ENCODE assay signal across 12 cellular contexts in genomic region chr5:34490501-34491250, GRCh38.
DNase-seq lines count a peak whose midpoint lies in the region; ATAC-seq and TF ChIP-seq lines count a peak whose summit lies in the region.
"Had no signal": no experiment of that assay in that cellular context is flagged by ENCODE, and none has a peak within 500 bp of the region (broad histone marks: within the 10 kb centered on the region; RNA-seq: fewer than 3 reads in every experiment).

No MANE protein-coding gene starts in this region.

- H3K36me3 ChIP-seq in right atrium auricular region = no peaks in the 10 kb centered on the region
- H3K36me3 ChIP-seq in aorta (ENCODE audit: control insufficient read depth in 1 of 2, insufficient read depth in 2 of 2, low read length in 1 of 2) = no peaks in the 10 kb centered on the region
- H3K36me3 ChIP-seq in naive thymus-derived CD4-positive, alpha-beta T cell (ENCODE audit: control insufficient read depth in 2 of 3, insufficient read depth in 3 of 3, low read length in 3 of 3) = no peaks in the 10 kb centered on the region
- H3K36me3 ChIP-seq: uterus had no signal

- H3K27ac ChIP-seq in right atrium auricular region = peak overlapping the region; percentile 68 to 76
- peak overlapping the region; percentile 77 to 90 for H3K27ac ChIP-seq in aorta (ENCODE audit: low read depth in 1 of 2, low read length in 2 of 2)
- no peak overlapping the region for H3K27ac ChIP-seq in naive thymus-derived CD4-positive, alpha-beta T cell (ENCODE audit: low read depth, low read length)
- H3K27ac ChIP-seq: foreskin keratinocyte, uterus had no signal

- TF ChIP-seq CTCF in right atrium auricular region (IDR thresholded peaks at IDR 0.05) = no peak

- no peaks in the 10 kb centered on the region for H3K9me3 Mint-ChIP-seq in immature natural killer cell
- H3K9me3 Mint-ChIP-seq in naive thymus-derived CD4-positive, alpha-beta T cell = peaks cover 0 to 1% (median 0%) of the 10 kb centered on the region in 11 donors
- H3K9me3 Mint-ChIP-seq: central memory CD8-positive, alpha-beta T cell had no signal

- POLR2A ChIA-PET in naive thymus-derived CD4-positive, alpha-beta T cell (lab: Charles Lee) = no interaction called here

- H3K36me3 Mint-ChIP-seq in immature natural killer cell = no peaks in the 10 kb centered on the region
- no peaks in the 10 kb centered on the region for H3K36me3 Mint-ChIP-seq in naive thymus-derived CD4-positive, alpha-beta T cell

- H3K4me1 Mint-ChIP-seq in immature natural killer cell = peaks cover 68 to 76% of the 10 kb centered on the region in 2 donors
- H3K4me1 Mint-ChIP-seq in naive thymus-derived CD4-positive, alpha-beta T cell = peaks cover 0 to 5% (median 4%) of the 10 kb centered on the region in 7 donors

- ATAC-seq in left cardiac atrium (no peak), aorta (ENCODE audit: low FRiP score) (no peak), HG03108 (IDR thresholded peaks at IDR 0.05; ENCODE audit: unreplicated experiment) (no peak)
- no peak for ATAC-seq in naive thymus-derived CD4-positive, alpha-beta T cell
- ATAC-seq: foreskin keratinocyte had no signal

- H3K9me3 ChIP-seq in right atrium auricular region (no peaks in the 10 kb centered on the region), aorta (ENCODE audit: control insufficient read depth, low read length) (no peaks in the 10 kb centered on the region)
- no peaks in the 10 kb centered on the region for H3K9me3 ChIP-seq in naive thymus-derived CD4-positive, alpha-beta T cell (ENCODE audit: control insufficient read depth in 2 of 3, low read length in 3 of 3)
- H3K9me3 ChIP-seq: uterus had no signal

- DNase-seq in right atrium auricular region (ENCODE audit: low spot score) (no peak), left cardiac atrium (no peak), NCI-H526 (lab: John Stamatoyannopoulos, UW) (peak; percentile 16 to 77), immature natural killer cell (peak in 2 of 3 donors; percentile 13 to 20), aorta (no peak), DMS114 treated with DMSO at 0.1 percent for 48 hours (lab: John Stamatoyannopoulos, UW; ENCODE audit: unreplicated experiment) (no peak)
- DNase-seq in naive thymus-derived CD4-positive, alpha-beta T cell = no peak
- DNase-seq: foreskin keratinocyte; stimulated activated CD4-positive, alpha-beta T cell treated with anti-CD3 and anti-CD28 coated beads, Interleukin-4, amount 100 ng/mL, for 24 hours; uterus had no signal

- H3K4me3 Mint-ChIP-seq in immature natural killer cell = peak overlapping the region; percentile 11 to 70 (median 48)
- no peak overlapping the region for H3K4me3 Mint-ChIP-seq in naive thymus-derived CD4-positive, alpha-beta T cell
- H3K4me3 Mint-ChIP-seq: central memory CD8-positive, alpha-beta T cell had no signal

- H3K4me1 ChIP-seq in right atrium auricular region = peaks cover 0 to 24% of the 10 kb centered on the region in 2 donors
- H3K4me1 ChIP-seq in aorta (ENCODE audit: control insufficient read depth in 1 of 2, insufficient read depth in 2 of 2, low read length in 2 of 2) = peaks cover 5 to 6% of the 10 kb centered on the region in 2 donors
- H3K4me1 ChIP-seq in naive thymus-derived CD4-positive, alpha-beta T cell (ENCODE audit: control insufficient read depth in 2 of 2, insufficient read depth in 2 of 2, low read length in 2 of 2) = no peaks in the 10 kb centered on the region
- H3K4me1 ChIP-seq: foreskin keratinocyte had no signal

- WGBS in aorta, 2 donors = 11 to 15% methylated on average over 6 to 8 of the region's 14 CpGs

- intact Hi-C loops in left cardiac atrium (cut with DNase I) (no loop called here), aorta (cut with DNase I) (no loop called here)
- intact Hi-C loops in naive thymus-derived CD4-positive, alpha-beta T cell (cut with micrococcal nuclease) = no loop called here

- H3K27me3 ChIP-seq in right atrium auricular region (no peaks in the 10 kb centered on the region), aorta (ENCODE audit: control insufficient read depth in 1 of 2, insufficient read depth in 2 of 2, low read length in 1 of 2) (no peaks in the 10 kb centered on the region)
- H3K27me3 ChIP-seq in naive thymus-derived CD4-positive, alpha-beta T cell (ENCODE audit: control insufficient read depth in 2 of 2, insufficient read depth in 2 of 2, low read length in 2 of 2) = no peaks in the 10 kb centered on the region
- H3K27me3 ChIP-seq: foreskin keratinocyte, uterus had no signal

- peaks cover 0 to 3% (median 3%) of the 10 kb centered on the region in 3 donors for H3K27me3 Mint-ChIP-seq in immature natural killer cell (ENCODE audit: low read depth in 3 of 3)
- H3K27me3 Mint-ChIP-seq in naive thymus-derived CD4-positive, alpha-beta T cell = peaks cover 15 to 37% (median 23%) of the 10 kb centered on the region in 5 donors

- CTCF ChIA-PET in naive thymus-derived CD4-positive, alpha-beta T cell (lab: Charles Lee) = no interaction called here

- H3K27ac Mint-ChIP-seq in immature natural killer cell = peak overlapping the region in 5 of 6 donors; percentile 30 to 91 (median 81)
- H3K27ac Mint-ChIP-seq in naive thymus-derived CD4-positive, alpha-beta T cell = no peak overlapping the region

- H3K4me3 ChIP-seq in right atrium auricular region = no peak overlapping the region
- H3K4me3 ChIP-seq in aorta (ENCODE audit: low read length in 2 of 2) = no peak overlapping the region
- H3K4me3 ChIP-seq in naive thymus-derived CD4-positive, alpha-beta T cell (ENCODE audit: low read length) = no peak overlapping the region
- H3K4me3 ChIP-seq: uterus had no signal

Comparison
In these comparisons a context has a peak if more than half of its experiments do, and no peak if none do; other contexts are left out.
1. DNase-seq: peak in NCI-H526 (2 of 2) and immature natural killer cell (2 of 3); none in right atrium auricular region (single experiment), left cardiac atrium (single experiment), aorta (0 of 2), naive thymus-derived CD4-positive, alpha-beta T cell (0 of 9) and DMS114 treated with DMSO at 0.1 percent for 48 hours (single experiment).
2. H3K27ac Mint-ChIP-seq: peak in immature natural killer cell (5 of 6); none in naive thymus-derived CD4-positive, alpha-beta T cell (0 of 9).
3. H3K4me3 Mint-ChIP-seq: peak in immature natural killer cell (5 of 5); none in naive thymus-derived CD4-positive, alpha-beta T cell (0 of 10).